In the genomic region with DNA sequence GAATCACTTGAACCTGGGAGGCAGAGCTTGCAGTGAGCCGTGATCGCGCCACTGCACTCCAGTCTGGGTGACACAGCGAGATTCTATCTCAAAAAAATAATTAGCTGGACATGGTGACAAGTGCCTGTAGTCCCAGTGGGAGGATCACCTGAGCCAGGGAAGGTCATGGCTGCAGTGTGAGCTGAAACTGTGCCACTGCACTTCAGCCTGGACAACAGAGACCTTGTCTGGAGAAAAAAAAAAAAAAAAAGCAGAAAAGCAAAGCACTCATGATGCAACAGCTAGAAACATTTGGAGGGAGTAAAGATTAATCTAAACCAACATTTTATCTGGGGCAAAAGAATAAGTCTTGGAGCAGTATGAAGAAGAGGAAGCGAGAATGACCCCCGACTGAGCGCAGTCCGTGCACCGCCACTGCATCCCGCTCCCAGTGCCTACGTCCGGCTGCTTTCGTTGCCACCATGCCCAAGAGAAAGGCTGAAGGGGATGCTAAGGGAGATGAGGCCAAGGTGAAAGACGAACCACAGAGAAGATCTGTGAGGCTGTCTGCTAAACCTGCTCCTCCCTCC, we compare ENCODE assay signal across 1 cellular context.
TF ChIP-seq lines count a peak whose summit lies in the region.

No MANE protein-coding gene starts in this region.

TF ChIP-seq in K562, 482 proteins besides CTCF, POLR2A, EP300 and RAD21 (continued from another document and continues in another):
- TF ChIP-seq ZNF239 (CRISPR knock-in tag; IDR thresholded peaks at IDR 0.05) (no peak), ZKSCAN8 (CRISPR knock-in tag; IDR thresholded peaks at IDR 0.05) (0 out of 2 replicates have a peak, but pooled peaks have one; percentile 39), NCOA6 (IDR thresholded peaks at IDR 0.05) (no peak), RBFOX2 (IDR thresholded peaks at IDR 0.05; ENCODE audit: low read depth, low read length) (peak; percentile 44; the same call in 1 of the 2 replicates), SRF (CRISPR knock-in tag; IDR thresholded peaks at IDR 0.05) (peak in 1 of 2 experiments; percentile 60; a peak in 1 of 4 replicates), SOX6 (IDR thresholded peaks at IDR 0.05) (peak; percentile 70), HDAC2 (IDR thresholded peaks at IDR 0.05) (peak; percentile 77), HDAC8 (tag; IDR thresholded peaks at IDR 0.05) (peak; percentile 63; the same call in 1 of the 2 replicates), HEY1 (CRISPR knock-in tag; IDR thresholded peaks at IDR 0.05; ENCODE audit: borderline replicate concordance) (no peak), SIN3B (IDR thresholded peaks at IDR 0.05; ENCODE audit: low read depth) (no peak), CTBP1 (IDR thresholded peaks at IDR 0.05; ENCODE audit: borderline replicate concordance) (peak; percentile 32; the same call in 1 of the 2 replicates), RB1 (IDR thresholded peaks at IDR 0.05; ENCODE audit: low read depth) (no peak), ESRRA (IDR thresholded peaks at IDR 0.05; ENCODE audit: borderline replicate concordance, low read depth) (peak; percentile 70), NCOA4 (IDR thresholded peaks at IDR 0.05; ENCODE audit: partially characterized antibody) (no peak), CREB1 (IDR thresholded peaks at IDR 0.05) (no peak), CREB1 (CRISPR knock-in tag; IDR thresholded peaks at IDR 0.05) (no peak), KLF16 (IDR thresholded peaks at IDR 0.05) (no peak), ZNF3 (CRISPR knock-in tag; IDR thresholded peaks at IDR 0.05) (no peak), POLR2B (IDR thresholded peaks at IDR 0.05; ENCODE audit: low read depth, partially characterized antibody) (no peak), EP400 (IDR thresholded peaks at IDR 0.05) (peak; percentile 49; the same call in 1 of the 2 replicates), NRF1 (conservative IDR thresholded peaks at IDR 0.05 in 1 of 2, IDR thresholded peaks at IDR 0.05 in 1 of 2) (peak in 1 of 2 experiments; percentile 33; a peak in 1 of 4 replicates), NBN (IDR thresholded peaks at IDR 0.05; ENCODE audit: low read depth) (no peak; the same call in 1 of the 2 replicates), CEBPG (CRISPR knock-in tag; IDR thresholded peaks at IDR 0.05) (peak; percentile 96), CEBPG (tag; conservative IDR thresholded peaks at IDR 0.05 in 1 of 2, IDR thresholded peaks at IDR 0.05 in 1 of 2) (peak; percentile 90 to 97), GABPA (tag; conservative IDR thresholded peaks at IDR 0.05; ENCODE audit: low read depth) (0 out of 2 replicates have a peak, but pooled peaks have one; percentile 19), MTA1 (IDR thresholded peaks at IDR 0.05; ENCODE audit: borderline replicate concordance) (peak; percentile 64; the same call in 1 of the 2 replicates), TEAD4 (IDR thresholded peaks at IDR 0.05; ENCODE audit: low read length) (no peak), TEAD4 (CRISPR knock-in tag; IDR thresholded peaks at IDR 0.05; ENCODE audit: borderline replicate concordance) (no peak), ZNF165 (CRISPR knock-in tag; IDR thresholded peaks at IDR 0.05; ENCODE audit: borderline replicate concordance) (no peak), NFE2 (IDR thresholded peaks at IDR 0.05; ENCODE audit: low read depth) (peak; percentile 91), TAF7 (tag; IDR thresholded peaks at IDR 0.05) (no peak), CEBPB (tag; IDR thresholded peaks at IDR 0.05) (peak; percentile 71), FOSL1 (tag; conservative IDR thresholded peaks at IDR 0.05) (peak; percentile 32; the same call in 1 of the 2 replicates), ZNF444 (CRISPR knock-in tag; IDR thresholded peaks at IDR 0.05) (no peak)
- TF ChIP-seq, protein P1, sequence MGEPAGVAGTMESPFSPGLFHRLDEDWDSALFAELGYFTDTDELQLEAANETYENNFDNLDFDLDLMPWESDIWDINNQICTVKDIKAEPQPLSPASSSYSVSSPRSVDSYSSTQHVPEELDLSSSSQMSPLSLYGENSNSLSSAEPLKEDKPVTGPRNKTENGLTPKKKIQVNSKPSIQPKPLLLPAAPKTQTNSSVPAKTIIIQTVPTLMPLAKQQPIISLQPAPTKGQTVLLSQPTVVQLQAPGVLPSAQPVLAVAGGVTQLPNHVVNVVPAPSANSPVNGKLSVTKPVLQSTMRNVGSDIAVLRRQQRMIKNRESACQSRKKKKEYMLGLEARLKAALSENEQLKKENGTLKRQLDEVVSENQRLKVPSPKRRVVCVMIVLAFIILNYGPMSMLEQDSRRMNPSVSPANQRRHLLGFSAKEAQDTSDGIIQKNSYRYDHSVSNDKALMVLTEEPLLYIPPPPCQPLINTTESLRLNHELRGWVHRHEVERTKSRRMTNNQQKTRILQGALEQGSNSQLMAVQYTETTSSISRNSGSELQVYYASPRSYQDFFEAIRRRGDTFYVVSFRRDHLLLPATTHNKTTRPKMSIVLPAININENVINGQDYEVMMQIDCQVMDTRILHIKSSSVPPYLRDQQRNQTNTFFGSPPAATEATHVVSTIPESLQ (CRISPR knock-in tag; IDR thresholded peaks at IDR 0.05) = no peak
- TF ChIP-seq, protein P2, sequence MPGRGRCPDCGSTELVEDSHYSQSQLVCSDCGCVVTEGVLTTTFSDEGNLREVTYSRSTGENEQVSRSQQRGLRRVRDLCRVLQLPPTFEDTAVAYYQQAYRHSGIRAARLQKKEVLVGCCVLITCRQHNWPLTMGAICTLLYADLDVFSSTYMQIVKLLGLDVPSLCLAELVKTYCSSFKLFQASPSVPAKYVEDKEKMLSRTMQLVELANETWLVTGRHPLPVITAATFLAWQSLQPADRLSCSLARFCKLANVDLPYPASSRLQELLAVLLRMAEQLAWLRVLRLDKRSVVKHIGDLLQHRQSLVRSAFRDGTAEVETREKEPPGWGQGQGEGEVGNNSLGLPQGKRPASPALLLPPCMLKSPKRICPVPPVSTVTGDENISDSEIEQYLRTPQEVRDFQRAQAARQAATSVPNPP (IDR thresholded peaks at IDR 0.05; ENCODE audit: borderline replicate concordance, insufficient read depth, insufficient read length) = no peak
- TF ChIP-seq, protein P3, sequence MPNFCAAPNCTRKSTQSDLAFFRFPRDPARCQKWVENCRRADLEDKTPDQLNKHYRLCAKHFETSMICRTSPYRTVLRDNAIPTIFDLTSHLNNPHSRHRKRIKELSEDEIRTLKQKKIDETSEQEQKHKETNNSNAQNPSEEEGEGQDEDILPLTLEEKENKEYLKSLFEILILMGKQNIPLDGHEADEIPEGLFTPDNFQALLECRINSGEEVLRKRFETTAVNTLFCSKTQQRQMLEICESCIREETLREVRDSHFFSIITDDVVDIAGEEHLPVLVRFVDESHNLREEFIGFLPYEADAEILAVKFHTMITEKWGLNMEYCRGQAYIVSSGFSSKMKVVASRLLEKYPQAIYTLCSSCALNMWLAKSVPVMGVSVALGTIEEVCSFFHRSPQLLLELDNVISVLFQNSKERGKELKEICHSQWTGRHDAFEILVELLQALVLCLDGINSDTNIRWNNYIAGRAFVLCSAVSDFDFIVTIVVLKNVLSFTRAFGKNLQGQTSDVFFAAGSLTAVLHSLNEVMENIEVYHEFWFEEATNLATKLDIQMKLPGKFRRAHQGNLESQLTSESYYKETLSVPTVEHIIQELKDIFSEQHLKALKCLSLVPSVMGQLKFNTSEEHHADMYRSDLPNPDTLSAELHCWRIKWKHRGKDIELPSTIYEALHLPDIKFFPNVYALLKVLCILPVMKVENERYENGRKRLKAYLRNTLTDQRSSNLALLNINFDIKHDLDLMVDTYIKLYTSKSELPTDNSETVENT (CRISPR knock-in tag; IDR thresholded peaks at IDR 0.05) = no peak
- TF ChIP-seq, protein P4, sequence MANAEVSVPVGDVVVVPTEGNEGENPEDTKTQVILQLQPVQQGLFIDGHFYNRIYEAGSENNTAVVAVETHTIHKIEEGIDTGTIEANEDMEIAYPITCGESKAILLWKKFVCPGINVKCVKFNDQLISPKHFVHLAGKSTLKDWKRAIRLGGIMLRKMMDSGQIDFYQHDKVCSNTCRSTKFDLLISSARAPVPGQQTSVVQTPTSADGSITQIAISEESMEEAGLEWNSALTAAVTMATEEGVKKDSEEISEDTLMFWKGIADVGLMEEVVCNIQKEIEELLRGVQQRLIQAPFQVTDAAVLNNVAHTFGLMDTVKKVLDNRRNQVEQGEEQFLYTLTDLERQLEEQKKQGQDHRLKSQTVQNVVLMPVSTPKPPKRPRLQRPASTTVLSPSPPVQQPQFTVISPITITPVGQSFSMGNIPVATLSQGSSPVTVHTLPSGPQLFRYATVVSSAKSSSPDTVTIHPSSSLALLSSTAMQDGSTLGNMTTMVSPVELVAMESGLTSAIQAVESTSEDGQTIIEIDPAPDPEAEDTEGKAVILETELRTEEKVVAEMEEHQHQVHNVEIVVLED (CRISPR knock-in tag; IDR thresholded peaks at IDR 0.05) = no peak
- TF ChIP-seq, protein P5, sequence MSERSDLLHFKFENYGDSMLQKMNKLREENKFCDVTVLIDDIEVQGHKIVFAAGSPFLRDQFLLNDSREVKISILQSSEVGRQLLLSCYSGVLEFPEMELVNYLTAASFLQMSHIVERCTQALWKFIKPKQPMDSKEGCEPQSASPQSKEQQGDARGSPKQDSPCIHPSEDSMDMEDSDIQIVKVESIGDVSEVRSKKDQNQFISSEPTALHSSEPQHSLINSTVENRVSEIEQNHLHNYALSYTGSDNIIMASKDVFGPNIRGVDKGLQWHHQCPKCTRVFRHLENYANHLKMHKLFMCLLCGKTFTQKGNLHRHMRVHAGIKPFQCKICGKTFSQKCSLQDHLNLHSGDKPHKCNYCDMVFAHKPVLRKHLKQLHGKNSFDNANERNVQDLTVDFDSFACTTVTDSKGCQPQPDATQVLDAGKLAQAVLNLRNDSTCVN (CRISPR knock-in tag; IDR thresholded peaks at IDR 0.05) = no peak
- TF ChIP-seq, protein P6, sequence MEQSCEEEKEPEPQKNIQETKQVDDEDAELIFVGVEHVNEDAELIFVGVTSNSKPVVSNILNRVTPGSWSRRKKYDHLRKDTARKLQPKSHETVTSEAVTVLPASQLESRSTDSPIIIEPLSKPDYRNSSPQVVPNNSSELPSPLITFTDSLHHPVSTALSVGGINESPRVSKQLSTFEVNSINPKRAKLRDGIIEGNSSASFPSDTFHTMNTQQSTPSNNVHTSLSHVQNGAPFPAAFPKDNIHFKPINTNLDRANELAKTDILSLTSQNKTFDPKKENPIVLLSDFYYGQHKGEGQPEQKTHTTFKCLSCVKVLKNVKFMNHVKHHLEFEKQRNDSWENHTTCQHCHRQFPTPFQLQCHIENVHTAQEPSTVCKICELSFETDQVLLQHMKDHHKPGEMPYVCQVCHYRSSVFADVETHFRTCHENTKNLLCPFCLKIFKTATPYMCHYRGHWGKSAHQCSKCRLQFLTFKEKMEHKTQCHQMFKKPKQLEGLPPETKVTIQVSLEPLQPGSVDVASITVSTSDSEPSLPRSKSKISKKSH (CRISPR knock-in tag; IDR thresholded peaks at IDR 0.05) = no peak
- TF ChIP-seq, protein P7, sequence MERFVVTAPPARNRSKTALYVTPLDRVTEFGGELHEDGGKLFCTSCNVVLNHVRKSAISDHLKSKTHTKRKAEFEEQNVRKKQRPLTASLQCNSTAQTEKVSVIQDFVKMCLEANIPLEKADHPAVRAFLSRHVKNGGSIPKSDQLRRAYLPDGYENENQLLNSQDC (CRISPR knock-in tag; IDR thresholded peaks at IDR 0.05) = no peak
- TF ChIP-seq, protein P8, sequence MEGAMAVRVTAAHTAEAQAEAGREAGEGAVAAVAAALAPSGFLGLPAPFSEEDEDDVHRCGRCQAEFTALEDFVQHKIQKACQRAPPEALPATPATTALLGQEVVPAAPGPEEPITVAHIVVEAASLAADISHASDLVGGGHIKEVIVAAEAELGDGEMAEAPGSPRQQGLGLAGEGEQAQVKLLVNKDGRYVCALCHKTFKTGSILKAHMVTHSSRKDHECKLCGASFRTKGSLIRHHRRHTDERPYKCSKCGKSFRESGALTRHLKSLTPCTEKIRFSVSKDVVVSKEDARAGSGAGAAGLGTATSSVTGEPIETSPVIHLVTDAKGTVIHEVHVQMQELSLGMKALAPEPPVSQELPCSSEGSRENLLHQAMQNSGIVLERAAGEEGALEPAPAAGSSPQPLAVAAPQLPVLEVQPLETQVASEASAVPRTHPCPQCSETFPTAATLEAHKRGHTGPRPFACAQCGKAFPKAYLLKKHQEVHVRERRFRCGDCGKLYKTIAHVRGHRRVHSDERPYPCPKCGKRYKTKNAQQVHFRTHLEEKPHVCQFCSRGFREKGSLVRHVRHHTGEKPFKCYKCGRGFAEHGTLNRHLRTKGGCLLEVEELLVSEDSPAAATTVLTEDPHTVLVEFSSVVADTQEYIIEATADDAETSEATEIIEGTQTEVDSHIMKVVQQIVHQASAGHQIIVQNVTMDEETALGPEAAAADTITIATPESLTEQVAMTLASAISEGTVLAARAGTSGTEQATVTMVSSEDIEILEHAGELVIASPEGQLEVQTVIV (CRISPR knock-in tag; IDR thresholded peaks at IDR 0.05; ENCODE audit: borderline replicate concordance) = no peak
- TF ChIP-seq, protein P9, sequence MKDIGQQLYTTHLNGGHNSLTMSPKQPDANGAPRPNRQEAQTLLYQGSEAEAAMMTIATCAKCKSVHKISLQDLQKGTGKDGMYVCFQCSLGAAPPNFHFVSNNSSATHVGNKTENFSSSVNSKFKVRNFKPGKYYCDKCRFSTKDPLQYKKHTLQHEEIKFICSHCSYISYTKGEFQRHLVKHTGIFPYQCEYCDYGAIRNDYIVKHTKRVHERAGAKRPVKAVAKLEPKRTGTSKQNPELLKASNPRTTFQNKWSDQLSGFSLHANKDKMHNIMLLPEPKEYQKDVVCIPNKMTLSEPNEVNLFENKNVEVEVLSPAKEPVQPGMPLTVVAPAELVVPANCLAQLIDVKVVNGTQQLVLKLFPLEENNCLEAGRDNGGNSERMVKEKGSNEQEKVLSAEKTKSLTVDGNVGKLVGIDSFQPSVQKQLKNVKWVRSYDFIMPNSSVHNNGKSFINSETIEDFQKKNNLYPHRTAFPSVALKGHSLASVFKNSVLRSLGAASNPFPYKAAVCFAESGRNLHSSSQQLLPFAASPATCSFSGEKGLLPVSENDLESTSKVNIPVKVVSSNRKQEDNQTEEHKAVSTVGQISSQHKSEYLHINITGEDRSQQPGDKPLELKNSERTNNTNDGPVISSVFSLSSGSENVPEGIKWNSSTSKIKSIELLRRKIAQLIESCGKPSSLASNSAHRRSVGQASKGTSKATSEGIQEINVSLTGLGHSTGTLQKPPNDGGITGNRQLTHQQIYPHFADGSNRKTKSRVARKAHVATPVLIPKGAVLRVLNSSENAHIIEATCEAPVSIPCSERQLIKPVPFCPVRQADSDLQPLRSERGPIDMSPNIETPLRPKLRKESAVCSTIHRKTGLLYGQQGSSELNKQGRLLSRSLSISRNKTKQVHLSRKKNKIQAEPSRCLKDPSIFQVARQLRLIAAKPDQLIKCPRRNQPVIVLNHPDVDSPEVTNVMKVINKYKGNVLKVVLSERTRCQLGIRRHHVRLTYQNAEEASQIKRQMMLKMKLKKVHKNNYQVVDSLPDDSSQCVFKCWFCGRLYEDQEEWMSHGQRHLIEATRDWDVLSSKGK (CRISPR knock-in tag; IDR thresholded peaks at IDR 0.05) = no peak
- TF ChIP-seq, protein P10, sequence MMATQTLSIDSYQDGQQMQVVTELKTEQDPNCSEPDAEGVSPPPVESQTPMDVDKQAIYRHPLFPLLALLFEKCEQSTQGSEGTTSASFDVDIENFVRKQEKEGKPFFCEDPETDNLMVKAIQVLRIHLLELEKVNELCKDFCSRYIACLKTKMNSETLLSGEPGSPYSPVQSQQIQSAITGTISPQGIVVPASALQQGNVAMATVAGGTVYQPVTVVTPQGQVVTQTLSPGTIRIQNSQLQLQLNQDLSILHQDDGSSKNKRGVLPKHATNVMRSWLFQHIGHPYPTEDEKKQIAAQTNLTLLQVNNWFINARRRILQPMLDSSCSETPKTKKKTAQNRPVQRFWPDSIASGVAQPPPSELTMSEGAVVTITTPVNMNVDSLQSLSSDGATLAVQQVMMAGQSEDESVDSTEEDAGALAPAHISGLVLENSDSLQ (IDR thresholded peaks at IDR 0.05) = peak; percentile 58
